In genomic region chr4:182367153-182367552, GRCh38 we compare ENCODE assay signal across 18 cellular contexts.
DNase-seq lines count a peak whose midpoint lies in the region; ATAC-seq and TF ChIP-seq lines count a peak whose summit lies in the region.
"Had no signal": no experiment of that assay in that cellular context is flagged by ENCODE, and none has a peak within 500 bp of the region (broad histone marks: within the 10 kb centered on the region; RNA-seq: fewer than 3 reads in every experiment).

No MANE protein-coding gene starts in this region.

- H3K27me3 Mint-ChIP-seq in chondrocyte (ENCODE audit: low read depth), result no peaks in the 10 kb centered on the region

- TF ChIP-seq CTCF in A673 (conservative IDR thresholded peaks at IDR 0.05; ENCODE audit: low read depth, low read length) (no peak), chondrocyte (IDR thresholded peaks at IDR 0.05) (no peak), osteoblast (IDR thresholded peaks at IDR 0.05; ENCODE audit: extremely low read depth, low read depth, low read length) (no peak), right lobe of liver (IDR thresholded peaks at IDR 0.05) (no peak)

- H3K27me3 ChIP-seq in A673 (replicated peaks; ENCODE audit: insufficient read depth, low read depth, low read length, poor library complexity) (no peaks in the 10 kb centered on the region), osteoblast (ENCODE audit: insufficient read depth, low read length) (no peaks in the 10 kb centered on the region), right lobe of liver (no peaks in the 10 kb centered on the region)
- H3K27me3 ChIP-seq: BLaER1 had no signal

- H4K20me1 ChIP-seq in osteoblast (ENCODE audit: insufficient read depth, low read length), result no peaks in the 10 kb centered on the region
- H4K20me1 ChIP-seq: BLaER1 had no signal

- CTCF ChIA-PET in A673 (lab: Charles Lee), result no interaction called here

- H3K4me2 ChIP-seq in osteoblast (ENCODE audit: insufficient read depth, low read length), result no peak overlapping the region
- H3K4me2 ChIP-seq: BLaER1, KMS-11 had no signal

- DNase-seq in A673 (ENCODE audit: low spot score) (peak; percentile 25), NCI-H187 treated with DMSO at 0.1 percent for 48 hours (lab: John Stamatoyannopoulos, UW) (peak; percentile 33), chondrocyte (ENCODE audit: low spot score) (no peak), osteoblast (ENCODE audit: insufficient read length, low spot score, missing footprints) (no peak), activated gamma-delta T cell (lab: John Stamatoyannopoulos, UW) (no peak), right lobe of liver (no peak), left colon (no peak)
- DNase-seq in activated effector memory CD4-positive, alpha-beta T cell treated with Interleukin-2 at 50 U/mL for 16 hours, result no peak
- DNase-seq: CD8-positive, alpha-beta T cell; EL; NCI-H1048; NCI-H1436 treated with DMSO at 0.1 percent for 48 hours; NCI-H2081 treated with DMSO at 0.1 percent for 48 hours; NCI-H2227 treated with DMSO at 0.1 percent for 48 hours; NCI-H524 treated with DMSO at 0.1 percent for 48 hours; SHP77 treated with DMSO at 0.1 percent for 48 hours had no signal

- ATAC-seq in right lobe of liver (no peak), left colon (no peak)
- ATAC-seq: CD8-positive, alpha-beta T cell had no signal

- intact Hi-C loops in A673 (cut with micrococcal nuclease; ENCODE audit: unreplicated experiment), result no loop called here
- intact Hi-C loops in right lobe of liver (cut with DNase I), result no loop called here
- intact Hi-C loops in left colon (cut with DNase I, micrococcal nuclease), result no loop called here

- POLR2A ChIA-PET in A673 (lab: Charles Lee; ENCODE audit: low non-redundant PET), result no interaction called here

- H3K36me3 ChIP-seq in A673 (ENCODE audit: insufficient read depth, low read length, poor library complexity, severe bottlenecking) (no peaks in the 10 kb centered on the region), osteoblast (ENCODE audit: insufficient read depth, low read length) (no peaks in the 10 kb centered on the region), right lobe of liver (no peaks in the 10 kb centered on the region)
- H3K36me3 ChIP-seq: BLaER1 had no signal

- H3K9me3 Mint-ChIP-seq in chondrocyte (ENCODE audit: low read depth), result no peaks in the 10 kb centered on the region
- H3K9me3 Mint-ChIP-seq: CD8-positive, alpha-beta T cell had no signal

- H2AFZ ChIP-seq in osteoblast (ENCODE audit: low read length), result peak overlapping the region; percentile 37

- H3K9me3 ChIP-seq in A673 (ENCODE audit: low read depth, low read length, poor library complexity, severe bottlenecking) (no peaks in the 10 kb centered on the region), osteoblast (ENCODE audit: low read depth, low read length) (no peaks in the 10 kb centered on the region), right lobe of liver (no peaks in the 10 kb centered on the region)
- H3K9me3 ChIP-seq: BLaER1 had no signal

- no peaks in the 10 kb centered on the region for H3K36me3 Mint-ChIP-seq in chondrocyte (ENCODE audit: low read depth)
- H3K36me3 Mint-ChIP-seq: CD8-positive, alpha-beta T cell had no signal

- H3K4me1 ChIP-seq in A673 (ENCODE audit: insufficient read depth, low read length, poor library complexity, severe bottlenecking) (peaks cover 16% of the 10 kb centered on the region), osteoblast (ENCODE audit: insufficient read depth, low read length) (no peaks in the 10 kb centered on the region), right lobe of liver (no peaks in the 10 kb centered on the region)

- no peak overlapping the region for H3K4me3 Mint-ChIP-seq in chondrocyte (ENCODE audit: unreplicated experiment)
- H3K4me3 Mint-ChIP-seq: CD8-positive, alpha-beta T cell had no signal

- H3K4me3 ChIP-seq in A673 (ENCODE audit: low read depth, low read length, poor library complexity, severe bottlenecking) (no peak overlapping the region), osteoblast (ENCODE audit: insufficient read depth, low read length) (no peak overlapping the region), right lobe of liver (no peak overlapping the region)
- H3K4me3 ChIP-seq: BLaER1 had no signal

- 76% methylated on average over 13 of the region's 13 CpGs for WGBS in right lobe of liver (ENCODE audit: insufficient coverage, low coverage, low lambda C conversion rate, missing lambda C conversion rate)

- TF ChIP-seq POLR2A in right lobe of liver (IDR thresholded peaks at IDR 0.05), result no peak

- H3K79me2 ChIP-seq in osteoblast (ENCODE audit: insufficient read depth, low read length), result no peaks in the 10 kb centered on the region

- H3K27ac ChIP-seq in A673 (ENCODE audit: low read depth, low read length, poor library complexity, severe bottlenecking) (no peak overlapping the region), osteoblast (ENCODE audit: low read depth, low read length) (no peak overlapping the region), right lobe of liver (no peak overlapping the region)
- H3K27ac ChIP-seq: BLaER1, KMS-11 had no signal

- peak overlapping the region; percentile 29 for H3K27ac Mint-ChIP-seq in chondrocyte (ENCODE audit: unreplicated experiment)
- H3K27ac Mint-ChIP-seq: CD8-positive, alpha-beta T cell had no signal

- no TSS peak for BruUV-seq in A673 (replicated peaks; lab: Mats Ljungman, UMichigan)

- peaks cover 32% of the 10 kb centered on the region for H3K4me1 Mint-ChIP-seq in chondrocyte (ENCODE audit: low read depth)

Comparison
In these comparisons a context has a peak if more than half of its experiments do, and no peak if none do; other contexts are left out.
1. DNase-seq: peak in A673 (single experiment) and NCI-H187 treated with DMSO at 0.1 percent for 48 hours (single experiment); none in chondrocyte (single experiment), osteoblast (single experiment), activated gamma-delta T cell (single experiment), right lobe of liver (0 of 3), left colon (0 of 2) and activated effector memory CD4-positive, alpha-beta T cell treated with Interleukin-2 at 50 U/mL for 16 hours (single experiment).